Comparison of ENCODE assay signal across 9 cellular contexts in the genomic region with DNA sequence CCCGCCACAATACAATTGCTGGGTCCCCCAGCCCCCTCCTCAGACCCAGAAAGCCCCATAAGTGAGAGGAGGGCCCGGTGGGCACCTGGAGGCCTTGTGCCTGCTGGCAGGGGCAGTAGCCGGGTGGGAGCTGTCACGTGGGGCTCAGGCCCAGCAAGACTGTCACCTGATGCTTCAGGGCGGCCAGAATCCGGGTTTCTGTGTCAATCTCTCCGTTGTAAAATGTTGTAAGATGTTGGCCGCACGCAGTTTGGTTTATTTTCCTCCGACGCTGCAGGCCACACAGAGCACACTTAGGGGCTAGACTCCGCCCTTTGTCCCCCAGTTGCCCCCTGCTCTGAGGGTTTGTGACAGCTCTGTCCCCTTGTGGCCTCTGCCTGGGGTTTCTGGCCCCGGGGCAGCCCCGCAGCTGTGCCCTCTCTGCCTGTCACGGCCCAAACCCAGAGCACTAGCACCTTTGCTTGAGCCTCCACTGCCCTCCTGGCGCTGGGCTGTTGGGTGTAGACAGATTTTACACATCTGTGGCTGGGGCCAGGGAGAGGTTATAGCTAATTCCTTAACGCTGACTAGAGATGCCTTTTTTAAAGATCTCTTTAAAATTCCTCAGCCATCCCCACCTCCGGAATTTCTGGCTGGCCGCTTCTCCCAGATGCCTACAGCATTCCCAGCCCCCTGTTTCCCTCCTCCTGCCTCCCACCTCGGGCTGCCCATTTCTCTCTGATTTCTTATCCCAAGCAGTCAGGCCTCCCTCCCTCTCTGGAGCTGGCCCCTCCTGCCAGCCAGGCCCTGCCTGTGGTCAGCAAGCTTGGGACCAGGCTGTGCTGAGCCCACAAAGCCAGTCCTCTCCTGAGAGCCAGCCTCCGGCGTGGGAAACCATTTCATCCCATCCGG. TPM values are rescaled to one million over a fixed set of nuclear protein-coding genes. Genes with fewer than 3 reads are reported as not detected.
DNase-seq lines count a peak whose midpoint lies in the region; ATAC-seq, FAIRE-seq and TF ChIP-seq lines count a peak whose summit lies in the region.
"Had no signal": no experiment of that assay in that cellular context is flagged by ENCODE, and none has a peak within 500 bp of the region (broad histone marks: within the 10 kb centered on the region; RNA-seq: fewer than 3 reads in every experiment).

No MANE protein-coding gene starts in this region.

- no peak overlapping the region for H3K9ac ChIP-seq in HepG2 (ENCODE audit: insufficient read depth, low read depth, low read length)

- H3K4me3 ChIP-seq in BJ (ENCODE audit: low read depth, low read length) (peak overlapping the region; percentile 9; the same call in 1 of the 2 replicates), fibroblast of the aortic adventitia (ENCODE audit: low read depth, low read length) (peak overlapping the region; percentile 37), ovary (no peak overlapping the region), HepG2 (replicated peaks in 1 of 3; ENCODE audit: insufficient read depth in 1 of 3, low read depth in 2 of 3, low read length in 3 of 3) (no peak overlapping the region)

- DNase-seq in BJ (ENCODE audit: low read depth), result peak; percentile 98
- peak; percentile 85 for DNase-seq in NCI-H226
- DNase-seq in fibroblast of the aortic adventitia (ENCODE audit: low read depth), result peak; percentile 97
- DNase-seq in ovary, result peak; percentile 49 to 71 (median 63)
- DNase-seq in HepG2 (ENCODE audit: low spot score), result no peak
- no peak for DNase-seq in activated naive CD4-positive, alpha-beta T cell treated with anti-CD3 and anti-CD28 coated beads, Interleukin-2, amount 50 U/mL, for 72 hours (ENCODE audit: low spot score in 2 of 2)
- DNase-seq: stimulated activated CD4-positive, alpha-beta T cell treated with anti-CD3 and anti-CD28 coated beads, Interleukin-4, amount 100 ng/mL, for 1 hour had no signal

- H3K4me1 ChIP-seq in ovary (ENCODE audit: insufficient read depth) (peaks cover 13% of the 10 kb centered on the region), HepG2 (ENCODE audit: insufficient read depth, low read length) (peaks cover 22% of the 10 kb centered on the region)

- intact Hi-C loops in ovary (cut with DNase I) (loop anchor here in 2 of 4 donors (2.0 to 5.0 kb wide), 2 partner anchors 38 to 394 kb away; no protein-coding TSS in a partner anchor), HepG2 (cut with micrococcal nuclease; ENCODE audit: unreplicated experiment) (no loop called here)

- CTCF ChIA-PET in BJ (lab: Yijun Ruan, JAX) (interaction anchor here (0.6 to 8.6 kb wide), 9 partner anchors 8 to 396 kb away, joined by 3 to 142 read pairs (median 4); no protein-coding TSS in a partner anchor), HepG2 (lab: Yijun Ruan, JAX; ENCODE audit: low intra/inter-chr PET ratio, low total read pairs) (interaction anchor here (3.5 kb wide), 1 partner anchor 37 kb away, joined by 38 read pairs; no protein-coding TSS in a partner anchor)

- peaks cover 10% of the 10 kb centered on the region for H4K20me1 ChIP-seq in HepG2 (ENCODE audit: insufficient read depth, low read length)

- no peak for TF ChIP-seq RAD21 in HepG2 (CRISPR knock-in tag; IDR thresholded peaks at IDR 0.05)

- no peaks in the 10 kb centered on the region for H3K9me3 Mint-ChIP-seq in activated naive CD4-positive, alpha-beta T cell treated with anti-CD3 and anti-CD28 coated beads, Interleukin-2, amount 50 U/mL, for 72 hours

- ATAC-seq in HG03139 (IDR thresholded peaks at IDR 0.05; ENCODE audit: unreplicated experiment), result no peak
- ATAC-seq in HepG2, result no peak
- ATAC-seq in HG03354 (IDR thresholded peaks at IDR 0.05; ENCODE audit: poor library complexity, severe bottlenecking, unreplicated experiment), result no peak
- ATAC-seq in activated naive CD4-positive, alpha-beta T cell treated with anti-CD3 and anti-CD28 coated beads, Interleukin-2, amount 50 U/mL, for 72 hours, result no peak

- H3K79me2 ChIP-seq in HepG2 (ENCODE audit: insufficient read depth, low read length), result peaks cover 16% of the 10 kb centered on the region

- H3K4me2 ChIP-seq in HepG2 (ENCODE audit: low read depth, low read length), result no peak overlapping the region

- peak overlapping the region in 1 of 2 donors; percentile 73 for H3K27ac Mint-ChIP-seq in activated naive CD4-positive, alpha-beta T cell treated with anti-CD3 and anti-CD28 coated beads, Interleukin-2, amount 50 U/mL, for 72 hours

- no TSS peak for BruUV-seq in HepG2 (replicated peaks; lab: Mats Ljungman, UMichigan)

- H3K36me3 ChIP-seq in BJ (ENCODE audit: control insufficient read depth, insufficient read depth, low read length) (no peaks in the 10 kb centered on the region), ovary (no peaks in the 10 kb centered on the region), HepG2 (replicated peaks in 1 of 2; ENCODE audit: control insufficient read depth in 1 of 2, insufficient read depth in 2 of 2, low read length in 2 of 2) (0 out of 5 replicates have a peak, but pooled peaks cover 0 to 4% of the 10 kb centered on the region in 2 experiments)

- no peaks in the 10 kb centered on the region for H3K27me3 ChIP-seq in BJ (ENCODE audit: control insufficient read depth, insufficient read depth, low read length)
- no peaks in the 10 kb centered on the region for H3K27me3 ChIP-seq in ovary
- no peaks in the 10 kb centered on the region for H3K27me3 ChIP-seq in HepG2 (ENCODE audit: control insufficient read depth in 1 of 2, insufficient read depth in 2 of 2, low read length in 2 of 2)

- in situ Hi-C loops in HepG2 (cut with HindIII; ENCODE audit: extremely low pct_ligation_motif_present, low pct_unique_long_range_greater_than_20kb), result loop anchor here (5.0 kb wide), 1 partner anchor 39 kb away; no protein-coding TSS in a partner anchor

- H3K9me3 ChIP-seq in ovary, result no peaks in the 10 kb centered on the region
- no peaks in the 10 kb centered on the region for H3K9me3 ChIP-seq in HepG2 (ENCODE audit: low read length)

- WGBS in ovary, 3 donors, result 20 to 30% (median 27%) methylated on average over 23 of the region's 23 CpGs
- 87% methylated on average over 15 of the region's 23 CpGs for WGBS in HepG2 (ENCODE audit: low lambda C conversion rate)

- H2AFZ ChIP-seq in HepG2 (ENCODE audit: low read length), result no peak overlapping the region

- TF ChIP-seq CTCF in BJ (IDR thresholded peaks at IDR 0.05; ENCODE audit: insufficient read depth, low read depth, low read length) (no peak), fibroblast of the aortic adventitia (IDR thresholded peaks at IDR 0.05; ENCODE audit: insufficient read depth, low read length) (no peak), ovary (IDR thresholded peaks at IDR 0.05) (no peak), HepG2 (CRISPR knock-in tag; IDR thresholded peaks at IDR 0.05) (no peak)

- H3K27ac ChIP-seq in ovary (peak overlapping the region; percentile 35 to 67), HepG2 (ENCODE audit: extremely low read length, insufficient read depth, low read length) (no peak overlapping the region)

- TF ChIP-seq POLR2A in ovary (IDR thresholded peaks at IDR 0.05) (no peak), HepG2 (IDR thresholded peaks at IDR 0.05; ENCODE audit: insufficient read depth in 1 of 2, low read depth in 2 of 2, low read length in 2 of 2) (no peak)

- POLR2A ChIA-PET in BJ (lab: Charles Lee) (interaction anchor here (0.6 to 1.2 kb wide), 5 partner anchors 13 to 706 kb away, joined by 3 to 4 read pairs (median 3); no protein-coding TSS in a partner anchor), HepG2 (lab: Yijun Ruan, JAX) (no interaction called here)

- no peak for FAIRE-seq in HepG2 (lab: Jason Lieb, UNC)

- TF ChIP-seq EP300 in ovary (IDR thresholded peaks at IDR 0.05) (no peak), HepG2 (IDR thresholded peaks at IDR 0.05; ENCODE audit: low read depth in 2 of 2, low read length in 2 of 2) (no peak), HepG2 (CRISPR knock-in tag; IDR thresholded peaks at IDR 0.05; ENCODE audit: borderline replicate concordance) (no peak)

- H3K36me3 Mint-ChIP-seq in activated naive CD4-positive, alpha-beta T cell treated with anti-CD3 and anti-CD28 coated beads, Interleukin-2, amount 50 U/mL, for 72 hours, result no peaks in the 10 kb centered on the region

RNA-seq across cellular contexts. Expression of gene PRR5, which starts 3.2 kb away (rescaled TPM):
- polyA plus RNA-seq in BJ (2011; rRNA removed) (18.2 and 33.4 TPM in 2 replicates), ovary (10 to 100 TPM in 1 of 2 donors, 1 to 10 TPM in 1; 4.0 to 17.3 TPM), HepG2 (2011; rRNA removed) (11.6 and 14.2 TPM in 2 replicates)
- polyA minus RNA-seq in BJ (2011; rRNA and poly(A)+ RNA removed), result 17.0 and 21.2 TPM in 2 replicates
- total RNA-seq in fibroblast of the aortic adventitia (ENCODE audit: low replicate concordance) (1.8 and 8.2 TPM in 2 replicates), ovary (10 to 100 TPM in 6 of 7 donors, 1 to 10 TPM in 1; 6.7 to 21.1 (median 16.8) TPM), HepG2 (2016; rRNA removed; fragmentation: Illumina TruSeq; extraction: Trizol) (19.4 and 27.5 TPM in 2 replicates)
- total RNA-seq in HepG2 (2016; cell fraction: cytosol; rRNA removed; fragmentation: Illumina TruSeq; extraction: Trizol; ENCODE audit: low read depth), result 11.8 and 14.1 TPM in 2 replicates
- total RNA-seq in HepG2 (2016; cell fraction: insoluble cytoplasmic fraction; rRNA removed; fragmentation: Illumina TruSeq; extraction: Trizol), result 18.0 and 27.8 TPM in 2 replicates
- total RNA-seq in HepG2 (2016; cell fraction: membrane; rRNA removed; fragmentation: Illumina TruSeq; extraction: Trizol), result 20.5 and 24.3 TPM in 2 replicates
- 29.0 and 30.8 TPM in 2 replicates for total RNA-seq in HepG2 (2016; cell fraction: nucleus; rRNA removed; fragmentation: Illumina TruSeq; extraction: Trizol)
- 10.6 and 15.7 TPM in 2 replicates for polyA plus RNA-seq in HepG2 (2011; cell fraction: cytosol; rRNA removed)
- 37.8 and 39.5 TPM in 2 replicates for polyA plus RNA-seq in HepG2 (2011; cell fraction: nucleus; rRNA removed)
- 9.0 and 15.0 TPM in 2 replicates for polyA plus RNA-seq in HepG2 (2012)
- 15.7 and 19.9 TPM in 2 replicates for polyA plus RNA-seq in HepG2 (2016; cell fraction: cytosol; fragmentation: Illumina TruSeq; extraction: Trizol; ENCODE audit: low read depth)
- polyA plus RNA-seq in HepG2 (2016; cell fraction: insoluble cytoplasmic fraction; fragmentation: Illumina TruSeq; extraction: Trizol; ENCODE audit: low read depth), result 27.0 and 28.3 TPM in 2 replicates
- 23.3 and 25.4 TPM in 2 replicates for polyA plus RNA-seq in HepG2 (2016; cell fraction: membrane; fragmentation: Illumina TruSeq; extraction: Trizol; ENCODE audit: low read depth)
- polyA plus RNA-seq in HepG2 (2016; cell fraction: nucleus; fragmentation: Illumina TruSeq; extraction: Trizol; ENCODE audit: insufficient read depth, low read depth), result 52.2 and 53.0 TPM in 2 replicates
- polyA minus RNA-seq in HepG2 (2011; rRNA and poly(A)+ RNA removed; ENCODE audit: low replicate concordance), result 23.9 and 28.6 TPM in 2 replicates
- polyA minus RNA-seq in HepG2 (2011; cell fraction: cytosol; rRNA and poly(A)+ RNA removed), result 6.8 and 9.5 TPM in 2 replicates
- 24.1 and 24.2 TPM in 2 replicates for polyA minus RNA-seq in HepG2 (2011; cell fraction: nucleus; rRNA and poly(A)+ RNA removed)
- 10 to 100 TPM; 11.0 to 15.4 TPM for total RNA-seq in activated naive CD4-positive, alpha-beta T cell treated with anti-CD3 and anti-CD28 coated beads, Interleukin-2, amount 50 U/mL, for 72 hours

RNA-seq across cellular contexts. Expression of gene ARHGAP8, which starts 53.6 kb away (rescaled TPM):
- polyA plus RNA-seq in BJ (2011; rRNA removed) (0.18 and 0.39 TPM in 2 replicates), ovary (1 to 10 TPM in 1 of 2 donors, under 1 TPM in 1; 0.94 to 2.1 TPM), HepG2 (2011; rRNA removed) (0.72 TPM in 1 of 2 replicates, not detected in the other)
- 0.57 TPM in 1 of 2 replicates, not detected in the other for polyA minus RNA-seq in BJ (2011; rRNA and poly(A)+ RNA removed)
- total RNA-seq in fibroblast of the aortic adventitia (ENCODE audit: low replicate concordance) (0.41 TPM in 1 of 2 replicates, not detected in the other), ovary (10 to 100 TPM in 1 of 7 donors, 1 to 10 TPM in 5, under 1 TPM in 1; 0.45 to 23.8 (median 2.7) TPM), HepG2 (2016; rRNA removed; fragmentation: Illumina TruSeq; extraction: Trizol) (0.07 and 0.17 TPM in 2 replicates)
- total RNA-seq in HepG2 (2016; cell fraction: cytosol; rRNA removed; fragmentation: Illumina TruSeq; extraction: Trizol; ENCODE audit: low read depth), result 0.20 TPM in 1 of 2 replicates, not detected in the other
- 0.11 TPM in 1 of 2 replicates, not detected in the other for total RNA-seq in HepG2 (2016; cell fraction: insoluble cytoplasmic fraction; rRNA removed; fragmentation: Illumina TruSeq; extraction: Trizol)
- 0.25 and 0.45 TPM in 2 replicates for total RNA-seq in HepG2 (2016; cell fraction: membrane; rRNA removed; fragmentation: Illumina TruSeq; extraction: Trizol)
- total RNA-seq in HepG2 (2016; cell fraction: nucleus; rRNA removed; fragmentation: Illumina TruSeq; extraction: Trizol), result not detected in 2 replicates
- polyA plus RNA-seq in HepG2 (2011; cell fraction: cytosol; rRNA removed), result 0.05 TPM in 1 of 2 replicates, not detected in the other
- polyA plus RNA-seq in HepG2 (2011; cell fraction: nucleus; rRNA removed), result 0.09 TPM in 1 of 2 replicates, not detected in the other
- polyA plus RNA-seq in HepG2 (2012), result not detected in 2 replicates
- polyA plus RNA-seq in HepG2 (2016; cell fraction: cytosol; fragmentation: Illumina TruSeq; extraction: Trizol; ENCODE audit: low read depth), result 0.15 TPM in 1 of 2 replicates, not detected in the other
- 0.32 TPM in 1 of 2 replicates, not detected in the other for polyA plus RNA-seq in HepG2 (2016; cell fraction: insoluble cytoplasmic fraction; fragmentation: Illumina TruSeq; extraction: Trizol; ENCODE audit: low read depth)
- 0.06 TPM in 1 of 2 replicates, not detected in the other for polyA plus RNA-seq in HepG2 (2016; cell fraction: membrane; fragmentation: Illumina TruSeq; extraction: Trizol; ENCODE audit: low read depth)
- not detected in 2 replicates for polyA plus RNA-seq in HepG2 (2016; cell fraction: nucleus; fragmentation: Illumina TruSeq; extraction: Trizol; ENCODE audit: insufficient read depth, low read depth)
- 0.08 and 0.91 TPM in 2 replicates for polyA minus RNA-seq in HepG2 (2011; rRNA and poly(A)+ RNA removed; ENCODE audit: low replicate concordance)
- polyA minus RNA-seq in HepG2 (2011; cell fraction: cytosol; rRNA and poly(A)+ RNA removed), result not detected in 2 replicates
- not detected in 2 replicates for polyA minus RNA-seq in HepG2 (2011; cell fraction: nucleus; rRNA and poly(A)+ RNA removed)
- 1 to 10 TPM; 2.4 to 6.5 TPM for total RNA-seq in activated naive CD4-positive, alpha-beta T cell treated with anti-CD3 and anti-CD28 coated beads, Interleukin-2, amount 50 U/mL, for 72 hours

Comparison
In these comparisons a context has a peak if more than half of its experiments do, and no peak if none do; other contexts are left out.
1. DNase-seq: peak in BJ (single experiment), NCI-H226 (single experiment), fibroblast of the aortic adventitia (single experiment) and ovary (5 of 5); none in HepG2 (single experiment) and activated naive CD4-positive, alpha-beta T cell treated with anti-CD3 and anti-CD28 coated beads, Interleukin-2, amount 50 U/mL, for 72 hours (0 of 2).
2. H3K4me3 ChIP-seq: peak in BJ (single experiment) and fibroblast of the aortic adventitia (single experiment); none in ovary (single experiment) and HepG2 (0 of 3).